ENCODE assay signal across 14 cellular contexts in genomic region chr9:98958271-98958989, GRCh38. TPM values are rescaled to one million over a fixed set of nuclear protein-coding genes. Genes with fewer than 3 reads are reported as not detected.
A peak's percentile ranks its signal among the peaks of the same experiment; 100 is the strongest.
DNase-seq lines count a peak whose midpoint lies in the region; ATAC-seq, FAIRE-seq and TF ChIP-seq lines count a peak whose summit lies in the region.
"Had no signal": no experiment of that assay in that cellular context is flagged by ENCODE, and none has a peak within 500 bp of the region (broad histone marks: within the 10 kb centered on the region; RNA-seq: fewer than 3 reads in every experiment).

No MANE protein-coding gene starts in this region.

- no peaks in the 10 kb centered on the region for H3K27me3 ChIP-seq in PC-3 (ENCODE audit: low read length)

- no peak overlapping the region for H2AFZ ChIP-seq in PC-3 (ENCODE audit: low read length)
- H2AFZ ChIP-seq: parathyroid adenoma had no signal

- POLR2A ChIA-PET in AG04449 (lab: Yijun Ruan, JAX) (interaction anchor here (0.9 kb wide), 1 partner anchor 25 kb away, joined by 3 read pairs; no protein-coding TSS in a partner anchor), PC-3 (lab: Charles Lee; ENCODE audit: unreplicated experiment) (no interaction called here)

- no peak overlapping the region for H3K4me2 ChIP-seq in PC-3 (ENCODE audit: low read length)

- H3K27ac ChIP-seq in PC-3 (ENCODE audit: low read length), result no peak overlapping the region
- H3K27ac ChIP-seq: HL-60, parathyroid adenoma had no signal

- no peaks in the 10 kb centered on the region for H4K20me1 ChIP-seq in PC-3 (ENCODE audit: low read length)

- CTCF ChIA-PET in AG04449 (lab: Yijun Ruan, JAX) (interaction anchor here (0.6 to 3.6 kb wide), 8 partner anchors 14 to 97 kb away, joined by 3 to 18 read pairs (median 4); no protein-coding TSS in a partner anchor), PC-3 (lab: Charles Lee) (no interaction called here)

- no peaks in the 10 kb centered on the region for H3K9me2 ChIP-seq in PC-3 (replicated peaks; ENCODE audit: low read length)

- no peak for FAIRE-seq in GM12892 (lab: Jason Lieb, UNC)
- FAIRE-seq: GM19239 had no signal

- DNase-seq in AG04449 (ENCODE audit: low read depth, low spot score) (peak; percentile 21), PC-3 (no peak), fibroblast of peridontal ligament (ENCODE audit: extremely low read depth) (peak; percentile 66), non-pigmented ciliary epithelial cell (ENCODE audit: low read depth) (peak; percentile 55), GM12892 (ENCODE audit: insufficient read length) (no peak)
- no peak for DNase-seq in activated CD4-positive, CD25-positive, alpha-beta regulatory T cell treated with anti-CD3 and anti-CD28 coated beads, Interleukin-2, amount 50 U/mL, for 72 hours
- DNase-seq: activated CD4-positive, CD25-positive, alpha-beta regulatory T cell; AML-193; immature natural killer cell had no signal

- no peaks in the 10 kb centered on the region for H3K79me2 ChIP-seq in PC-3 (ENCODE audit: low read length)
- H3K79me2 ChIP-seq: parathyroid adenoma had no signal

- H3K9me3 ChIP-seq in PC-3 (ENCODE audit: low read length), result no peaks in the 10 kb centered on the region

- no peak overlapping the region for H3K4me3 ChIP-seq in AG04449 (ENCODE audit: low read depth, low read length)
- H3K4me3 ChIP-seq in PC-3 (ENCODE audit: low read length), result no peak overlapping the region

- TF ChIP-seq CTCF in AG04449 (IDR thresholded peaks at IDR 0.05; ENCODE audit: insufficient read depth, low read length, missing control alignments) (no peak), PC-3 (conservative IDR thresholded peaks at IDR 0.05; ENCODE audit: low read depth, low read length) (no peak)

- no peaks in the 10 kb centered on the region for H3K4me1 ChIP-seq in PC-3 (ENCODE audit: insufficient read depth, low read length)
- H3K4me1 ChIP-seq: parathyroid adenoma had no signal

- H3F3A ChIP-seq in PC-3 (ENCODE audit: low read length, unreplicated experiment), result no peaks in the 10 kb centered on the region

- 0 out of 2 replicates have a peak, but pooled peaks have one; percentile 20 for ATAC-seq in PC-3
- ATAC-seq in HG03432 (IDR thresholded peaks at IDR 0.05; ENCODE audit: unreplicated experiment), result no peak
- no peak for ATAC-seq in GM21390 (IDR thresholded peaks at IDR 0.05; ENCODE audit: unreplicated experiment)

- no peaks in the 10 kb centered on the region for H3K36me3 ChIP-seq in PC-3 (ENCODE audit: low read depth, low read length)

- no peak overlapping the region for H3K9ac ChIP-seq in PC-3 (ENCODE audit: low read length)
- H3K9ac ChIP-seq: parathyroid adenoma had no signal

- BruUV-seq in PC-3 (replicated peaks; lab: Mats Ljungman, UMichigan), result no TSS peak

- TF ChIP-seq POLR2A in GM12892 (IDR thresholded peaks at IDR 0.05; ENCODE audit: low read depth, low read length), result no peak

- intact Hi-C loops in PC-3 (cut with micrococcal nuclease), result no loop called here

RNA-seq across cellular contexts. Expression of gene COL15A1, which starts 14.7 kb away (rescaled TPM):
- 0.04 and 0.86 TPM in 2 replicates for total RNA-seq in PC-3 (2014; rRNA removed)
- polyA plus RNA-seq in GM12892 (2012; ENCODE audit: missing spikeins), result 0.06 TPM

Comparison
In these comparisons a context has a peak if more than half of its experiments do, and no peak if none do; other contexts are left out.
1. DNase-seq: peak in AG04449 (single experiment), fibroblast of peridontal ligament (single experiment) and non-pigmented ciliary epithelial cell (single experiment); none in PC-3 (single experiment), activated CD4-positive, CD25-positive, alpha-beta regulatory T cell treated with anti-CD3 and anti-CD28 coated beads, Interleukin-2, amount 50 U/mL, for 72 hours (single experiment) and GM12892 (single experiment).